8 cellular contexts compared by ENCODE assay signal in genomic region chrX:24464498-24464835, GRCh38. TPM values are rescaled to one million over a fixed set of nuclear protein-coding genes. Genes with fewer than 3 reads are reported as not detected.
DNase-seq lines count a peak whose midpoint lies in the region; ATAC-seq and TF ChIP-seq lines count a peak whose summit lies in the region.

No MANE protein-coding gene starts in this region.

- H3K79me2 ChIP-seq in smooth muscle cell (ENCODE audit: low read depth): peaks cover 13% of the 10 kb centered on the region

- H3K36me3 ChIP-seq in HAP-1 (replicated peaks) (no peaks in the 10 kb centered on the region), smooth muscle cell (ENCODE audit: low read depth) (no peaks in the 10 kb centered on the region)

- ATAC-seq in HG03039 (IDR thresholded peaks at IDR 0.05; ENCODE audit: unreplicated experiment) (no peak), GM21390 (IDR thresholded peaks at IDR 0.05; ENCODE audit: unreplicated experiment) (no peak), foreskin keratinocyte (no peak)

- peak overlapping the region; percentile 99 for H2AFZ ChIP-seq in smooth muscle cell (ENCODE audit: low read depth)

- H3K36me3 Mint-ChIP-seq in activated CD4-positive, alpha-beta memory T cell treated with anti-CD3 and anti-CD28 coated beads, Interleukin-2, amount 10 ng/mL, durations not matched to agents 7 days and 5 days (ENCODE audit: low read depth): no peaks in the 10 kb centered on the region

- H3K4me3 Mint-ChIP-seq in activated CD4-positive, alpha-beta memory T cell treated with anti-CD3 and anti-CD28 coated beads, Interleukin-2, amount 10 ng/mL, durations not matched to agents 7 days and 5 days: peak overlapping the region; percentile 79

- no peaks in the 10 kb centered on the region for H3K27me3 Mint-ChIP-seq in activated CD4-positive, alpha-beta memory T cell treated with anti-CD3 and anti-CD28 coated beads, Interleukin-2, amount 10 ng/mL, durations not matched to agents 7 days and 5 days

- TF ChIP-seq CTCF in smooth muscle cell (IDR thresholded peaks at IDR 0.05; ENCODE audit: borderline replicate concordance, insufficient read depth, poor library complexity, severe bottlenecking) (no peak), foreskin keratinocyte (conservative IDR thresholded peaks at IDR 0.05) (no peak)

- no peak overlapping the region for H3K27ac ChIP-seq in smooth muscle cell (ENCODE audit: low read depth)
- no peak overlapping the region for H3K27ac ChIP-seq in foreskin keratinocyte

- in situ Hi-C loops in HAP-1 (cut with MboI; ENCODE audit: low sequenced_read_pairs): no loop called here

- 12% methylated on average over 5 of the region's 5 CpGs for WGBS in smooth muscle cell (ENCODE audit: low lambda C conversion rate)

- H4K20me1 ChIP-seq in smooth muscle cell (ENCODE audit: low read depth): peaks cover 4% of the 10 kb centered on the region

- POLR2A ChIA-PET in activated CD4-positive, alpha-beta memory T cell treated with anti-CD3 and anti-CD28 coated beads, Interleukin-2, amount 10 ng/mL, durations not matched to agents 7 days and 5 days (lab: Charles Lee): interaction anchor here (0.5 to 7.4 kb wide), 8 partner anchors 8 to 69 kb away, joined by 3 to 99 read pairs (median 6); no protein-coding TSS in a partner anchor

- H3K4me1 Mint-ChIP-seq in activated CD4-positive, alpha-beta memory T cell treated with anti-CD3 and anti-CD28 coated beads, Interleukin-2, amount 10 ng/mL, durations not matched to agents 7 days and 5 days: peaks cover 33% of the 10 kb centered on the region

- CTCF ChIA-PET in activated CD4-positive, alpha-beta memory T cell treated with anti-CD3 and anti-CD28 coated beads, Interleukin-2, amount 10 ng/mL, durations not matched to agents 7 days and 5 days (lab: Charles Lee): interaction anchor here (1.0 to 4.2 kb wide), 3 partner anchors 15 to 410 kb away, joined by 3 to 21 read pairs (median 19); no protein-coding TSS in a partner anchor

- H3K4me2 ChIP-seq in smooth muscle cell: peak overlapping the region; percentile 100

- H3K4me1 ChIP-seq in HAP-1 (peaks cover 5% of the 10 kb centered on the region), smooth muscle cell (ENCODE audit: low read depth) (peaks cover 11% of the 10 kb centered on the region), foreskin keratinocyte (no peaks in the 10 kb centered on the region)

- H3K4me3 ChIP-seq in HAP-1 (peak overlapping the region; percentile 73), iPS-11a (ENCODE audit: low read depth, low read length) (peak overlapping the region; percentile 34), smooth muscle cell (peak overlapping the region; percentile 95)

- no peak for DNase-seq in HAP-1 (ENCODE audit: low spot score in 2 of 2)
- DNase-seq in activated CD4-positive, alpha-beta memory T cell treated with anti-CD3 and anti-CD28 coated beads, Interleukin-2, amount 10 ng/mL, durations not matched to agents 7 days and 5 days: no peak
- DNase-seq in smooth muscle cell (lab: John Stamatoyannopoulos, UW; ENCODE audit: unreplicated experiment): no peak
- no peak for DNase-seq in NCI-H2171 (lab: John Stamatoyannopoulos, UW)
- DNase-seq in foreskin keratinocyte: no peak

- H3K27me3 ChIP-seq in HAP-1 (ENCODE audit: low read depth) (no peaks in the 10 kb centered on the region), smooth muscle cell (ENCODE audit: low read depth) (no peaks in the 10 kb centered on the region), foreskin keratinocyte (no peaks in the 10 kb centered on the region)

- no peaks in the 10 kb centered on the region for H3K9me3 Mint-ChIP-seq in activated CD4-positive, alpha-beta memory T cell treated with anti-CD3 and anti-CD28 coated beads, Interleukin-2, amount 10 ng/mL, durations not matched to agents 7 days and 5 days

- peak overlapping the region; percentile 83 for H3K27ac Mint-ChIP-seq in activated CD4-positive, alpha-beta memory T cell treated with anti-CD3 and anti-CD28 coated beads, Interleukin-2, amount 10 ng/mL, durations not matched to agents 7 days and 5 days

- H3F3A ChIP-seq in smooth muscle cell (ENCODE audit: low read depth): no peaks in the 10 kb centered on the region

- H3K9me3 ChIP-seq in HAP-1: no peaks in the 10 kb centered on the region
- no peaks in the 10 kb centered on the region for H3K9me3 ChIP-seq in smooth muscle cell (replicated peaks; ENCODE audit: low read depth)

- peak overlapping the region; percentile 23 for H3K9ac ChIP-seq in smooth muscle cell (ENCODE audit: low read depth)

RNA-seq across cellular contexts. Expression of gene PDK3, which starts 0.6 kb away (rescaled TPM):
- 10 to 100 TPM; 28.0 to 29.0 TPM for total RNA-seq in activated CD4-positive, alpha-beta memory T cell treated with anti-CD3 and anti-CD28 coated beads, Interleukin-2, amount 10 ng/mL, durations not matched to agents 7 days and 5 days
- 30.7 and 48.2 TPM in 2 replicates for total RNA-seq in smooth muscle cell
- polyA plus RNA-seq in smooth muscle cell: 23.1 and 27.1 TPM in 2 replicates
- 7.9 and 8.6 TPM in 2 replicates for total RNA-seq in foreskin keratinocyte
- polyA plus RNA-seq in foreskin keratinocyte: 4.3 TPM in 2 replicates

Comparison
In these comparisons a context has a peak if more than half of its experiments do, and no peak if none do; other contexts are left out.
1. H3K4me3 ChIP-seq: peak in every context shown above with its lines; median percentile 95 in smooth muscle cell; 73 in HAP-1; 34 in iPS-11a.